Comparison of ENCODE assay signal across 21 cellular contexts in the genomic region with DNA sequence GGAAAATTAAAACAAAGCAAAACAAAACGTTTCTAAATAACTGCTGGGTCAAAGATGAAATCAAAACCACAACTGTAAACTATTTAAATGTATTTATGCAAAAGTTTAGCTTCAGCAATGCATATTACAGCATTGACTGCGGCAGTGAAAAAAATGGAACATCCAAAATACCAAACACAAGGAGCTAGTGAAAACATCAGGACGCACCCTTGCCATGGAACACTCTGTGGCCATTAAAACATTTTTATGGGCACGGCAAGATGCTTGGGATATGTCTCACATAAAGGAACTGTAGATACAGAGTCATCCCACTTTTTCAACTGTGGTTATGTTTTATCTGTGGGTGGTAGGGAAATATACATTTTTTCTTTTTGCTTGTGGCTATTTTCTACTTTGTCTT.
DNase-seq lines count a peak whose midpoint lies in the region; ATAC-seq, FAIRE-seq and TF ChIP-seq lines count a peak whose summit lies in the region.
"Had no signal": no experiment of that assay in that cellular context is flagged by ENCODE, and none has a peak within 500 bp of the region (broad histone marks: within the 10 kb centered on the region; RNA-seq: fewer than 3 reads in every experiment).

No MANE protein-coding gene starts in this region.

- peaks cover 4% of the 10 kb centered on the region; the same call in 1 of the 2 replicates for H3K9me3 Mint-ChIP-seq in HFFc6
- no peaks in the 10 kb centered on the region for H3K9me3 Mint-ChIP-seq in stimulated activated naive B cell treated with anti-CD40 and anti-IgM and Interleukin-4, amounts not matched to agents 10 μg/mL and 1 μg/mL and 100 μg/mL, for 72 hours
- H3K9me3 Mint-ChIP-seq: CD8-positive, alpha-beta T cell; type B pancreatic cell had no signal

- H3K27ac Mint-ChIP-seq in HFFc6: peak overlapping the region; percentile 25; the same call in 1 of the 2 replicates
- no peak overlapping the region for H3K27ac Mint-ChIP-seq in stimulated activated naive B cell treated with anti-CD40 and anti-IgM and Interleukin-4, amounts not matched to agents 10 μg/mL and 1 μg/mL and 100 μg/mL, for 72 hours
- H3K27ac Mint-ChIP-seq: activated CD4-positive, alpha-beta T cell treated with anti-CD3 and anti-CD28 coated beads for 36 hours; CD8-positive, alpha-beta T cell; type B pancreatic cell had no signal

- DNase-seq in HFFc6 (peak; percentile 87), T1000 (lab: John Stamatoyannopoulos, UW) (peak; percentile 29), fibroblast of mammary gland (ENCODE audit: low read depth) (peak; percentile 43), urothelium cell line (ENCODE audit: low spot score) (peak; percentile 35)
- no peak for DNase-seq in activated CD4-positive, alpha-beta T cell treated with anti-CD3 and anti-CD28 coated beads for 4 hours
- no peak for DNase-seq in stimulated activated CD4-positive, alpha-beta T cell treated with anti-CD3 and anti-CD28 coated beads, Interleukin-4, amount 100 ng/mL, for 24 hours
- DNase-seq in stimulated activated naive B cell treated with anti-CD40 and anti-IgM and Interleukin-4, amounts not matched to agents 10 μg/mL and 1 μg/mL and 100 μg/mL, for 72 hours: no peak
- DNase-seq: activated CD4-positive, alpha-beta T cell treated with anti-CD3 and anti-CD28 coated beads for 36 hours; activated CD8-positive, alpha-beta memory T cell treated with anti-CD3 and anti-CD28 coated beads, Interleukin-2, amount 50 U/mL, for 4 hours; activated gamma-delta T cell; CD8-positive, alpha-beta T cell; GOT3; left cardiac atrium; mucosa of descending colon; NCI-H345; occipital lobe; SHP77; T-helper 9 cell had no signal

- TF ChIP-seq CTCF in HFFc6 (IDR thresholded peaks at IDR 0.05) (no peak), fibroblast of mammary gland (conservative IDR thresholded peaks at IDR 0.05; ENCODE audit: control insufficient read depth, insufficient read depth, low read depth, low read length) (no peak)

- H3K4me1 Mint-ChIP-seq in HFFc6 (ENCODE audit: low read depth): peaks cover 27% of the 10 kb centered on the region
- H3K4me1 Mint-ChIP-seq in stimulated activated naive B cell treated with anti-CD40 and anti-IgM and Interleukin-4, amounts not matched to agents 10 μg/mL and 1 μg/mL and 100 μg/mL, for 72 hours: no peaks in the 10 kb centered on the region
- H3K4me1 Mint-ChIP-seq: activated CD4-positive, alpha-beta T cell treated with anti-CD3 and anti-CD28 coated beads for 36 hours had no signal

- H3K4me3 Mint-ChIP-seq in HFFc6: 0 out of 2 replicates have a peak overlapping the region, but pooled peaks have one; percentile 16
- H3K4me3 Mint-ChIP-seq in stimulated activated naive B cell treated with anti-CD40 and anti-IgM and Interleukin-4, amounts not matched to agents 10 μg/mL and 1 μg/mL and 100 μg/mL, for 72 hours: no peak overlapping the region
- H3K4me3 Mint-ChIP-seq: activated CD4-positive, alpha-beta T cell treated with anti-CD3 and anti-CD28 coated beads for 36 hours; brain; CD8-positive, alpha-beta T cell; type B pancreatic cell had no signal

- FAIRE-seq in urothelium cell line (lab: Jason Lieb, UNC): no peak

- H3K36me3 Mint-ChIP-seq in HFFc6 (ENCODE audit: low read depth): peaks cover 5% of the 10 kb centered on the region
- no peaks in the 10 kb centered on the region for H3K36me3 Mint-ChIP-seq in stimulated activated naive B cell treated with anti-CD40 and anti-IgM and Interleukin-4, amounts not matched to agents 10 μg/mL and 1 μg/mL and 100 μg/mL, for 72 hours
- H3K36me3 Mint-ChIP-seq: brain; CD8-positive, alpha-beta T cell; type B pancreatic cell had no signal

- peaks cover 21% of the 10 kb centered on the region; the same call in 1 of the 2 replicates for H3K27me3 Mint-ChIP-seq in HFFc6 (ENCODE audit: insufficient read depth)
- H3K27me3 Mint-ChIP-seq in stimulated activated naive B cell treated with anti-CD40 and anti-IgM and Interleukin-4, amounts not matched to agents 10 μg/mL and 1 μg/mL and 100 μg/mL, for 72 hours: peaks cover 15 to 25% of the 10 kb centered on the region in 2 donors

- ATAC-seq in stimulated activated naive B cell treated with anti-CD40 and anti-IgM and Interleukin-4, amounts not matched to agents 10 μg/mL and 1 μg/mL and 100 μg/mL, for 72 hours (replicated peaks): no peak
- ATAC-seq: activated CD4-positive, alpha-beta T cell treated with anti-CD3 and anti-CD28 coated beads for 36 hours; CD8-positive, alpha-beta T cell; left cardiac atrium; mucosa of descending colon; sciatic nerve had no signal

- H3K4me3 ChIP-seq in fibroblast of mammary gland (ENCODE audit: control insufficient read depth, low read depth, low read length): no peak overlapping the region
- H3K4me3 ChIP-seq: mucosa of descending colon had no signal

Comparison
In these comparisons a context has a peak if more than half of its experiments do, and no peak if none do; other contexts are left out.
1. DNase-seq: peak in HFFc6 (single experiment), T1000 (single experiment), fibroblast of mammary gland (single experiment) and urothelium cell line (single experiment); none in activated CD4-positive, alpha-beta T cell treated with anti-CD3 and anti-CD28 coated beads for 4 hours (0 of 2), stimulated activated CD4-positive, alpha-beta T cell treated with anti-CD3 and anti-CD28 coated beads, Interleukin-4, amount 100 ng/mL, for 24 hours (single experiment) and stimulated activated naive B cell treated with anti-CD40 and anti-IgM and Interleukin-4, amounts not matched to agents 10 μg/mL and 1 μg/mL and 100 μg/mL, for 72 hours (single experiment).